In the genomic region with DNA sequence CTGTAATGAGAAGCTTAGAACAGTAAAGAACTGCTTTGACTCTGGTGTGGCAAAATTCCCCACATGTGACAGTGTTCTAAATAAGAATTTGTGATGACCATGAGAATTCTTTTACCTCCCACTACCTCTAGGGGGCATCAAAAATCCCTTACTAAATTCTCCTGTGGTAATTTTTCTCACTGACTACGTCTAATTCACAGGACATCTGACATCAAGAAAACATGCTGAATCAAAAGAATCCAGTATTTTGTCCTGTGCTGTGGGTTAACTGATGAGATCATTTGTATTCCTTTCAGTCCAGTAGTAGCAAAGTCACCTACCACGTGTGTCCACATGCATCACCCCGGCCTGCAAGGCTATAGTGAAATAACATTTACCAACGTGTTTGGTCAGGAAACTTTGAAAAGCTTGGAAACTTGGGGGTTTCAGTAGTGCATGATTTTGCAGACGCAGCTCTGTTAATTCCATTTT, we compare ENCODE assay signal across 8 cellular contexts.
DNase-seq lines count a peak whose midpoint lies in the region; ATAC-seq and TF ChIP-seq lines count a peak whose summit lies in the region.

No MANE protein-coding gene starts in this region.

- CTCF ChIA-PET in AG04449 (lab: Yijun Ruan, JAX), result interaction anchor here (0.7 to 4.8 kb wide), 27 partner anchors 9 to 875 kb away, joined by 3 to 64 read pairs (median 5); no protein-coding TSS in a partner anchor
- CTCF ChIA-PET in WTC11 (lab: Charles Lee), result interaction anchor here (1.0 to 2.9 kb wide), 7 partner anchors 9 to 77 kb away, joined by 3 to 13 read pairs (median 4); no protein-coding TSS in a partner anchor
- CTCF ChIA-PET in T-cell (lab: Charles Lee), result interaction anchor here (1.0 to 1.7 kb wide), 2 partner anchors 18 to 42 kb away, joined by 3 to 5 read pairs; no protein-coding TSS in a partner anchor

- peaks cover 5% of the 10 kb centered on the region; the same call in 1 of the 2 replicates for H3K4me1 Mint-ChIP-seq in WTC11
- peaks cover 0 to 6% (median 0%) of the 10 kb centered on the region in 3 donors for H3K4me1 Mint-ChIP-seq in T-cell

- peak; percentile 42 for TF ChIP-seq CTCF in AG04449 (IDR thresholded peaks at IDR 0.05; ENCODE audit: insufficient read depth, low read length, missing control alignments)
- peak; percentile 19 for TF ChIP-seq CTCF in GM12801 (IDR thresholded peaks at IDR 0.05; ENCODE audit: extremely low read depth, insufficient read length)
- peak; percentile 48 for TF ChIP-seq CTCF in WTC11 (IDR thresholded peaks at IDR 0.05)

- DNase-seq in AG04449 (ENCODE audit: low read depth, low spot score) (no peak), Kasumi-1 (lab: John Stamatoyannopoulos, UW) (peak; percentile 84 to 91), WTC11 (ENCODE audit: low spot score) (no peak), hepatic stellate cell (ENCODE audit: low spot score) (peak; percentile 27), substantia nigra (lab: John Stamatoyannopoulos, UW) (peak in 3 of 49 donors; percentile 16 to 27 (median 20)), T-cell (no peak), ecto neural progenitor cell (ENCODE audit: low spot score) (no peak)

- H3K4me3 Mint-ChIP-seq in WTC11 (no peak overlapping the region), T-cell (no peak overlapping the region)

- H3K27ac Mint-ChIP-seq in WTC11 (peak overlapping the region; percentile 72; the same call in 1 of the 2 replicates), T-cell (no peak overlapping the region)

- no peak overlapping the region for H3K4me3 ChIP-seq in AG04449 (ENCODE audit: low read depth, low read length)

- H3K27ac ChIP-seq in substantia nigra (ENCODE audit: low read depth, low read length, poor library complexity, severe bottlenecking), result peak overlapping the region; percentile 30

- POLR2A ChIA-PET in AG04449 (lab: Yijun Ruan, JAX) (no interaction called here), WTC11 (lab: Charles Lee) (no interaction called here), T-cell (lab: Charles Lee) (no interaction called here)

- ATAC-seq in WTC11 (peak; percentile 56), T-cell (replicated peaks in 1 of 4) (no peak)

- peaks cover 7% of the 10 kb centered on the region for H3K9me3 Mint-ChIP-seq in WTC11
- H3K9me3 Mint-ChIP-seq in T-cell, result no peaks in the 10 kb centered on the region

- H3K36me3 Mint-ChIP-seq in WTC11 (peaks cover 23% of the 10 kb centered on the region), T-cell (peaks cover 34% of the 10 kb centered on the region)

- H3K27me3 Mint-ChIP-seq in WTC11 (ENCODE audit: low read depth) (no peaks in the 10 kb centered on the region), T-cell (no peaks in the 10 kb centered on the region)

TF ChIP-seq in WTC11, 78 proteins besides CTCF, POLR2A, EP300 and RAD21:
- TF ChIP-seq, protein P1, sequence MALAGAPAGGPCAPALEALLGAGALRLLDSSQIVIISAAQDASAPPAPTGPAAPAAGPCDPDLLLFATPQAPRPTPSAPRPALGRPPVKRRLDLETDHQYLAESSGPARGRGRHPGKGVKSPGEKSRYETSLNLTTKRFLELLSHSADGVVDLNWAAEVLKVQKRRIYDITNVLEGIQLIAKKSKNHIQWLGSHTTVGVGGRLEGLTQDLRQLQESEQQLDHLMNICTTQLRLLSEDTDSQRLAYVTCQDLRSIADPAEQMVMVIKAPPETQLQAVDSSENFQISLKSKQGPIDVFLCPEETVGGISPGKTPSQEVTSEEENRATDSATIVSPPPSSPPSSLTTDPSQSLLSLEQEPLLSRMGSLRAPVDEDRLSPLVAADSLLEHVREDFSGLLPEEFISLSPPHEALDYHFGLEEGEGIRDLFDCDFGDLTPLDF (CRISPR knock-in tag; IDR thresholded peaks at IDR 0.05), result no peak
- no peak for TF ChIP-seq OVOL2 (CRISPR knock-in tag; IDR thresholded peaks at IDR 0.05; ENCODE audit: borderline replicate concordance)

Comparison
In these comparisons a context has a peak if more than half of its experiments do, and no peak if none do; other contexts are left out.
1. DNase-seq: peak in Kasumi-1 (2 of 2) and hepatic stellate cell (single experiment); none in AG04449 (single experiment), WTC11 (single experiment), T-cell (0 of 34) and ecto neural progenitor cell (single experiment).
2. Peak in every context shown above with its lines, with median percentiles within 50 percentile points of each other: CTCF ChIP-seq.